Comparison of ENCODE assay signal across 10 cellular contexts in genomic region chr18:22377769-22378168, GRCh38. TPM values are rescaled to one million over a fixed set of nuclear protein-coding genes. Genes with fewer than 3 reads are reported as not detected.
"Had no signal": no experiment of that assay in that cellular context is flagged by ENCODE, and none has a peak within 500 bp of the region (broad histone marks: within the 10 kb centered on the region; RNA-seq: fewer than 3 reads in every experiment).

No MANE protein-coding gene starts in this region.

- H3K4me2 ChIP-seq: GM23338, KMS-11 had no signal

- ATAC-seq: GM23338 had no signal

- H3K9ac ChIP-seq: KMS-11 had no signal

- FAIRE-seq: H1, H54, HTR-8/SVneo had no signal

- H2AFZ ChIP-seq: GM23338 had no signal

- H3K27ac ChIP-seq: KMS-11 had no signal

- DNase-seq: H9, HCEC 1CT, Karpas-422, KBM-7 had no signal

- H3K4me3 ChIP-seq: GM23338 had no signal

RNA-seq across cellular contexts. Expression of gene CTAGE1, which starts 39.9 kb away (rescaled TPM):
- total RNA-seq: H1, H9, HT-29 had no signal
- polyA plus RNA-seq: H1 had no signal
